ENCODE assay signal across 11 cellular contexts in genomic region chr1:198121058-198121829, GRCh38. TPM values are rescaled to one million over a fixed set of nuclear protein-coding genes. Genes with fewer than 3 reads are reported as not detected.
A peak's percentile ranks its signal among the peaks of the same experiment; 100 is the strongest.
DNase-seq lines count a peak whose midpoint lies in the region; ATAC-seq, FAIRE-seq and TF ChIP-seq lines count a peak whose summit lies in the region.
"Had no signal": no experiment of that assay in that cellular context is flagged by ENCODE, and none has a peak within 500 bp of the region (broad histone marks: within the 10 kb centered on the region; RNA-seq: fewer than 3 reads in every experiment).

No MANE protein-coding gene starts in this region.

- BruUV-seq in IMR-90 (replicated peaks; lab: Mats Ljungman, UMichigan) (no TSS peak), K562 (replicated peaks; lab: Mats Ljungman, UMichigan) (no TSS peak), Caco-2 (replicated peaks; lab: Mats Ljungman, UMichigan) (no TSS peak)

- peak overlapping the region; percentile 93 for H3K23ac ChIP-seq in IMR-90 (ENCODE audit: low read depth, low read length)

- peak overlapping the region; percentile 68 for H2AFZ ChIP-seq in IMR-90 (replicated peaks; ENCODE audit: low read length, poor library complexity)
- H2AFZ ChIP-seq in K562 (ENCODE audit: low read depth, low read length): peak overlapping the region; percentile 54

- in situ Hi-C loops in Caki2 (cut with HindIII; ENCODE audit: low pct_unique_long_range_greater_than_20kb, low sequenced_read_pairs) (no loop called here), IMR-90 (cut with MboI; ENCODE audit: low sequenced_read_pairs) (no loop called here), K562 (cut with MboI) (no loop called here)

- peak overlapping the region; percentile 99 for H2BK20ac ChIP-seq in IMR-90 (ENCODE audit: low read depth, low read length)

- 67% methylated on average over 3 of the region's 3 CpGs; no CpG with 5 or more reads in 1 of the 2 experiments for WGBS in IMR-90 (ENCODE audit: extremely low coverage in 2 of 2, insufficient read length in 1 of 2), 2 experiments
- 34% methylated on average over 3 of the region's 3 CpGs for WGBS in K562 (ENCODE audit: insufficient coverage, low coverage, missing lambda C conversion rate)
- WGBS in mesodermal cell (ENCODE audit: insufficient coverage in 2 of 2), 2 experiments: 82 to 91% methylated on average over 3 of the region's 3 CpGs
- 70 to 93% (median 90%) methylated on average over 3 of the region's 3 CpGs for WGBS in stomach, 5 donors

- H3K14ac ChIP-seq in IMR-90 (replicated peaks; ENCODE audit: low read depth, low read length): peak overlapping the region; percentile 88

- H2AK5ac ChIP-seq in IMR-90 (ENCODE audit: low read depth, low read length): peak overlapping the region; percentile 96

- peak overlapping the region; percentile 12 for H2AK9ac ChIP-seq in IMR-90 (replicated peaks; ENCODE audit: low read depth, low read length, poor library complexity)

- dilution Hi-C loops in IMR-90 (cut with HindIII; ENCODE audit: low sequenced_read_pairs, unreplicated experiment): no loop called here

- peak overlapping the region; percentile 91 for H2BK5ac ChIP-seq in IMR-90 (ENCODE audit: low read depth, low read length, poor library complexity, severe bottlenecking)

- TF ChIP-seq POLR2A in IMR-90 (IDR thresholded peaks at IDR 0.05; ENCODE audit: low read depth, low read length) (peak; percentile 45; the same call in 1 of the 2 replicates), K562 (conservative IDR thresholded peaks at IDR 0.05) (no peak), stomach (IDR thresholded peaks at IDR 0.05) (no peak)

- peaks cover 9% of the 10 kb centered on the region for H3K4me1 ChIP-seq in IMR-90 (ENCODE audit: control insufficient read depth, insufficient read depth, low read length)
- peaks cover 2 to 22% of the 10 kb centered on the region in 2 experiments; a peak in 3 of 5 replicates for H3K4me1 ChIP-seq in K562 (replicated peaks in 1 of 2; ENCODE audit: control insufficient read depth in 2 of 2, insufficient read depth in 2 of 2, low read length in 2 of 2)
- peaks cover 34% of the 10 kb centered on the region for H3K4me1 ChIP-seq in mesodermal cell (ENCODE audit: control insufficient read depth, insufficient read depth, low read length, poor library complexity, severe bottlenecking)
- no peaks in the 10 kb centered on the region for H3K4me1 ChIP-seq in stomach
- peaks cover 2% of the 10 kb centered on the region; the same call in 1 of the 2 replicates for H3K4me1 ChIP-seq in Caco-2

- H2BK15ac ChIP-seq in IMR-90 (ENCODE audit: low read depth, low read length): peak overlapping the region; percentile 63

- CTCF ChIA-PET in IMR-90 (lab: Yijun Ruan, JAX): no interaction called here
- CTCF ChIA-PET in K562 (lab: Yijun Ruan, JAX; ENCODE audit: low intra/inter-chr PET ratio): no interaction called here
- CTCF ChIA-PET in Caco-2 (lab: Charles Lee): no interaction called here

- H4K5ac ChIP-seq in IMR-90 (ENCODE audit: low read depth, low read length): peak overlapping the region; percentile 71; the same call in 1 of the 2 replicates

- no peak overlapping the region for H3K27ac Mint-ChIP-seq in Caco-2 (ENCODE audit: unreplicated experiment)

- H2BK120ac ChIP-seq in IMR-90 (ENCODE audit: low read depth, low read length): peak overlapping the region; percentile 97

- TF ChIP-seq CTCF in IMR-90 (conservative IDR thresholded peaks at IDR 0.05; ENCODE audit: low read depth, low read length): no peak
- no peak for TF ChIP-seq CTCF in K562 (IDR thresholded peaks at IDR 0.05 in 2 of 3, conservative IDR thresholded peaks at IDR 0.05 in 1 of 3; ENCODE audit: insufficient read depth in 2 of 3, low read depth in 1 of 3, low read length in 3 of 3)
- no peak for TF ChIP-seq CTCF in stomach (IDR thresholded peaks at IDR 0.05)
- no peak for TF ChIP-seq CTCF in Caco-2 (IDR thresholded peaks at IDR 0.05; ENCODE audit: insufficient read depth in 1 of 2, low read depth in 1 of 2, low read length in 1 of 2, severe bottlenecking in 1 of 2, unreplicated experiment in 1 of 2)

- H3K56ac ChIP-seq in IMR-90 (ENCODE audit: extremely low read depth, insufficient read depth, low read length): peak overlapping the region; percentile 40; the same call in 1 of the 2 replicates

- H3K9me3 ChIP-seq in IMR-90 (ENCODE audit: control insufficient read depth, insufficient read depth, low read length) (no peaks in the 10 kb centered on the region), K562 (replicated peaks; ENCODE audit: control insufficient read depth, insufficient read depth, low read depth, low read length) (no peaks in the 10 kb centered on the region), mesodermal cell (ENCODE audit: control insufficient read depth, low read length) (no peaks in the 10 kb centered on the region), stomach (no peaks in the 10 kb centered on the region), Caco-2 (no peaks in the 10 kb centered on the region)

- no peak overlapping the region for H3K4me3 ChIP-seq in IMR-90 (ENCODE audit: insufficient read depth, low read depth, low read length)
- no peak overlapping the region for H3K4me3 ChIP-seq in K562
- no peak overlapping the region for H3K4me3 ChIP-seq in mesodermal cell (ENCODE audit: extremely low read depth, insufficient read depth, low read length, poor library complexity, severe bottlenecking)
- no peak overlapping the region for H3K4me3 ChIP-seq in stomach
- H3K4me3 ChIP-seq in Caco-2 (ENCODE audit: low read depth, low read length): no peak overlapping the region
- H3K4me3 ChIP-seq: coronary artery had no signal

- H3K79me2 ChIP-seq in K562 (ENCODE audit: control insufficient read depth, insufficient read depth, low read length): no peaks in the 10 kb centered on the region

- H4K20me1 ChIP-seq in IMR-90 (ENCODE audit: insufficient read depth, low read length) (no peaks in the 10 kb centered on the region), K562 (replicated peaks; ENCODE audit: control insufficient read depth, insufficient read depth, low read length) (no peaks in the 10 kb centered on the region)

- peak overlapping the region; percentile 93 for H3K4ac ChIP-seq in IMR-90 (ENCODE audit: low read depth, low read length)

- H3K4me3 Mint-ChIP-seq in Caco-2 (ENCODE audit: unreplicated experiment): no peak overlapping the region

- H3K27me3 Mint-ChIP-seq in Caco-2 (ENCODE audit: insufficient read depth, unreplicated experiment): no peaks in the 10 kb centered on the region

- DNase-seq in Caki2 (ENCODE audit: low read depth) (peak; percentile 68), IMR-90 (peak; percentile 92), K562 (ENCODE audit: extremely low read depth in 1 of 4, low spot score in 3 of 4) (peak in 3 of 4 experiments; percentile 11 to 78 (median 53)), stomach (no peak), Caco-2 (no peak)
- no peak for DNase-seq in activated T-cell treated with anti-CD3 and anti-CD28 coated beads, Interleukin-2, amount 50 U/mL, for 48 hours
- DNase-seq: NCI-H1105 treated with DMSO at 0.1 percent for 48 hours had no signal

- ATAC-seq in IMR-90 (ENCODE audit: low read depth) (peak; percentile 59), K562 (peak; percentile 86), GM19463 (IDR thresholded peaks at IDR 0.05; ENCODE audit: unreplicated experiment) (no peak)

- H3K27ac ChIP-seq in IMR-90 (ENCODE audit: insufficient read depth, low read length): peak overlapping the region; percentile 14
- no peak overlapping the region for H3K27ac ChIP-seq in K562 (ENCODE audit: extremely low read depth, low read depth, low read length)
- H3K27ac ChIP-seq in mesodermal cell (ENCODE audit: low read depth, low read length, severe bottlenecking): peak overlapping the region; percentile 37
- no peak overlapping the region for H3K27ac ChIP-seq in stomach
- H3K27ac ChIP-seq: coronary artery had no signal

- FAIRE-seq in K562 (lab: Jason Lieb, UNC): peak; percentile 57
- FAIRE-seq: G401.6 had no signal

- H3K79me1 ChIP-seq in IMR-90 (ENCODE audit: low read depth in 1 of 2, low read length in 2 of 2): peaks cover 0 to 10% of the 10 kb centered on the region in 2 experiments; a peak in 1 of 4 replicates

- no peaks in the 10 kb centered on the region for H3K36me3 ChIP-seq in IMR-90 (ENCODE audit: control insufficient read depth, insufficient read depth, low read length)
- H3K36me3 ChIP-seq in K562 (ENCODE audit: control insufficient read depth, insufficient read depth, low read length): no peaks in the 10 kb centered on the region
- H3K36me3 ChIP-seq in mesodermal cell (ENCODE audit: control insufficient read depth, insufficient read depth, low read length): no peaks in the 10 kb centered on the region
- no peaks in the 10 kb centered on the region for H3K36me3 ChIP-seq in stomach
- no peaks in the 10 kb centered on the region for H3K36me3 ChIP-seq in Caco-2 (ENCODE audit: control insufficient read depth, insufficient read depth, low read length)

- TF ChIP-seq RAD21 in IMR-90 (IDR thresholded peaks at IDR 0.05; ENCODE audit: low read length) (peak; percentile 23; the same call in 1 of the 2 replicates), K562 (CRISPR knock-in tag; conservative IDR thresholded peaks at IDR 0.05 in 1 of 2, IDR thresholded peaks at IDR 0.05 in 1 of 2) (no peak)

- TF ChIP-seq EP300 in K562 (IDR thresholded peaks at IDR 0.05; ENCODE audit: low read length): no peak
- TF ChIP-seq EP300 in stomach (IDR thresholded peaks at IDR 0.05): no peak

- H3K9me1 ChIP-seq in IMR-90 (ENCODE audit: insufficient read depth, low read length) (peaks cover 9% of the 10 kb centered on the region; the same call in 1 of the 2 replicates), K562 (ENCODE audit: control insufficient read depth, insufficient read depth, low read length) (no peaks in the 10 kb centered on the region)

- no peaks in the 10 kb centered on the region for H3K27me3 ChIP-seq in IMR-90 (ENCODE audit: control insufficient read depth, insufficient read depth, low read length)
- no peaks in the 10 kb centered on the region for H3K27me3 ChIP-seq in K562 (ENCODE audit: control insufficient read depth in 2 of 2, insufficient read depth in 2 of 2, low read length in 2 of 2)
- no peaks in the 10 kb centered on the region for H3K27me3 ChIP-seq in stomach
- no peaks in the 10 kb centered on the region for H3K27me3 ChIP-seq in Caco-2 (replicated peaks; ENCODE audit: control insufficient read depth, insufficient read depth, low read length)

- H3K9ac ChIP-seq in IMR-90 (ENCODE audit: low read depth, low read length): no peak overlapping the region
- H3K9ac ChIP-seq in K562 (ENCODE audit: insufficient read depth in 1 of 2, low read depth in 2 of 2, low read length in 2 of 2): no peak overlapping the region

- no peaks in the 10 kb centered on the region for H3K4me1 Mint-ChIP-seq in Caco-2 (ENCODE audit: low read depth, unreplicated experiment)

- intact Hi-C loops in IMR-90 (cut with micrococcal nuclease): no loop called here
- intact Hi-C loops in K562 (cut with micrococcal nuclease): no loop called here
- intact Hi-C loops in stomach (cut with DNase I; ENCODE audit: low total_unique reads): no loop called here
- intact Hi-C loops in Caco-2 (cut with micrococcal nuclease; ENCODE audit: unreplicated experiment): no loop called here

- H3K18ac ChIP-seq in IMR-90 (ENCODE audit: low read depth, low read length): peak overlapping the region; percentile 80

- POLR2A ChIA-PET in IMR-90 (lab: Charles Lee; ENCODE audit: unreplicated experiment): no interaction called here
- POLR2A ChIA-PET in K562 (lab: Yijun Ruan, JAX): no interaction called here
- POLR2A ChIA-PET in Caco-2 (lab: Charles Lee): no interaction called here

- H4K91ac ChIP-seq in IMR-90 (ENCODE audit: insufficient read depth, low read depth, low read length): peak overlapping the region; percentile 94

- peak overlapping the region; percentile 87 to 92 for H4K8ac ChIP-seq in IMR-90 (ENCODE audit: low read depth in 2 of 2, low read length in 2 of 2)

- H3K9me3 Mint-ChIP-seq in Caco-2 (ENCODE audit: unreplicated experiment): no peaks in the 10 kb centered on the region

- H3K4me2 ChIP-seq in IMR-90 (ENCODE audit: low read depth, low read length): peak overlapping the region; percentile 15; the same call in 1 of the 2 replicates
- peak overlapping the region; percentile 22; the same call in 1 of the 2 replicates for H3K4me2 ChIP-seq in K562 (ENCODE audit: insufficient read depth, low read length)

- H3K36me3 Mint-ChIP-seq in Caco-2 (ENCODE audit: insufficient read depth, unreplicated experiment): no peaks in the 10 kb centered on the region

RNA-seq across cellular contexts. Expression of gene NEK7, which starts 35.6 kb away (rescaled TPM):
- 27.3 and 37.2 TPM in 2 replicates for total RNA-seq in Caki2 (2014; rRNA removed; shearing (Covaris generic); ENCODE audit: low replicate concordance)
- total RNA-seq in IMR-90 (2012; rRNA removed) (297 and 467 TPM in 2 replicates), K562 (2014; rRNA removed) (25.5 and 30.9 TPM in 2 replicates), K562 (2014; rRNA removed; fragmentation: Illumina TruSeq; extraction: Trizol) (33.5 and 36.4 TPM in 2 replicates), K562 (2015; rRNA removed; fragmentation: Illumina TruSeq; extraction: Trizol) (23.7 and 27.7 TPM in 2 replicates), K562 (2021) (30.3 and 33.2 TPM in 2 replicates), stomach (100 to 1,000 TPM in 1 of 5 donors, 10 to 100 TPM in 4; 33.3 to 116 (median 42.0) TPM), Caco-2 (2022) (52.3 and 56.1 TPM in 2 replicates)
- polyA plus RNA-seq in IMR-90 (2012; rRNA removed) (82.8 and 89.0 TPM in 2 replicates), K562 (2011; rRNA removed) (37.1 and 37.3 TPM in 2 replicates), K562 (2014; fragmentation: Illumina TruSeq; extraction: Trizol) (22.0 and 23.5 TPM in 2 replicates), K562 (2014; fragmentation: Nextera tagmentation; extraction: Ambion mirVana) (1 to 10 TPM; 8.5 to 10.0 TPM), K562 (2014; rRNA removed) (16.0 and 20.4 TPM in 2 replicates), stomach (10 to 100 TPM; 13.2 to 29.8 (median 24.8) TPM)
- 23.2 and 34.7 TPM in 2 replicates for polyA plus RNA-seq in IMR-90 (2012; cell fraction: cytosol; rRNA removed)
- polyA plus RNA-seq in IMR-90 (2012; cell fraction: nucleus; rRNA removed; ENCODE audit: low replicate concordance): 11.9 and 86.4 TPM in 2 replicates
- total RNA-seq in K562 (2011; cell fraction: chromatin; rRNA removed; ENCODE audit: low replicate concordance): 10.7 and 36.6 TPM in 2 replicates
- total RNA-seq in K562 (2011; cell fraction: nucleolus; rRNA removed): 5.7 and 6.2 TPM in 2 replicates
- 10.0 and 16.6 TPM in 2 replicates for total RNA-seq in K562 (2011; cell fraction: nucleoplasm; rRNA removed)
- 9.9 and 20.0 TPM in 2 replicates for polyA plus RNA-seq in K562 (2011; cell fraction: cytosol; rRNA removed)
- 20.6 and 37.5 TPM in 2 replicates for polyA plus RNA-seq in K562 (2011; cell fraction: nucleus; rRNA removed)
- polyA plus RNA-seq in K562 (2012): 16.0 and 19.7 TPM in 2 replicates
- polyA minus RNA-seq in K562 (2011; rRNA and poly(A)+ RNA removed): 64.1 and 75.5 TPM in 2 replicates
- polyA minus RNA-seq in K562 (2011; cell fraction: cytosol; rRNA and poly(A)+ RNA removed): 21.6 and 23.2 TPM in 2 replicates
- 21.5 and 38.9 TPM in 2 replicates for polyA minus RNA-seq in K562 (2011; cell fraction: nucleus; rRNA and poly(A)+ RNA removed)
- 30.0 TPM for polyA plus RNA-seq in mesodermal cell (2013, experiment 1 of 2)
- 33.9 TPM for polyA plus RNA-seq in mesodermal cell (2013, experiment 2 of 2)

Comparison
In these comparisons a context has a peak if more than half of its experiments do, and no peak if none do; other contexts are left out.
1. DNase-seq: peak in Caki2 (single experiment), IMR-90 (single experiment) and K562 (3 of 4); none in stomach (single experiment), activated T-cell treated with anti-CD3 and anti-CD28 coated beads, Interleukin-2, amount 50 U/mL, for 48 hours (0 of 2) and Caco-2 (0 of 2).
2. H3K27ac ChIP-seq: peak in IMR-90 (single experiment) and mesodermal cell (single experiment); none in K562 (single experiment) and stomach (0 of 5).